Comparison of ENCODE assay signal across 18 cellular contexts in the genomic region with DNA sequence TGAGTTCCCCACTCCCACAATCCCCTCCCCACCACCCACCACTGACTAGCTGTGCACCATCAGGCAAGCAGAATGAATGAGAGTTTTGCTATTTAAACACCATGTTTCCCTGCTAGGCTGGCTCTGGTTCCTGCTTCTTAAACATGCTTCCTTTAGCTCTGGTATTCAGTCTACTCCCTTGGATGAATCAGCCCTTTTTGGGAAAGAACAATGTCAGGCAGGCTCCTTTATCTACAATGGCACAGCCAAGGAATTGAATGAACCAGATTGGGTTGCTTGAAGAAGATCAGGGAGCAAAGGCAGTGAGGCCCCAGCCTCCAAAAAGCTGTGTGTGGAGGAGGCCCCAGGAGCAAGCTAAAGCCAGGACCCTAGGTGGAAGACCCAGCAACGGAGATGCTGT.
DNase-seq lines count a peak whose midpoint lies in the region; ATAC-seq and TF ChIP-seq lines count a peak whose summit lies in the region.
"Had no signal": no experiment of that assay in that cellular context is flagged by ENCODE, and none has a peak within 500 bp of the region (broad histone marks: within the 10 kb centered on the region; RNA-seq: fewer than 3 reads in every experiment).

No MANE protein-coding gene starts in this region.

- H3K36me3 Mint-ChIP-seq in neural progenitor cell: no peaks in the 10 kb centered on the region
- no peaks in the 10 kb centered on the region for H3K36me3 Mint-ChIP-seq in activated CD4-positive, alpha-beta memory T cell treated with anti-CD3 and anti-CD28 coated beads for 36 hours

- peak; percentile 42 for ATAC-seq in esophagus mucosa
- ATAC-seq in GM21515 (IDR thresholded peaks at IDR 0.05; ENCODE audit: unreplicated experiment): no peak
- no peak for ATAC-seq in stimulated activated naive CD8-positive, alpha-beta T cell treated with anti-CD3 and anti-CD28 coated beads, Interleukin-15, amount 100 ng/mL, for 72 hours
- no peak for ATAC-seq in psoas muscle
- ATAC-seq: SK-N-SH treated with all-trans-retinoic acid at 6 μM for 48 hours had no signal

- H4K20me1 ChIP-seq in neural progenitor cell (ENCODE audit: low read depth): no peaks in the 10 kb centered on the region
- H4K20me1 ChIP-seq: BLaER1 treated with 17β-estradiol and CSF1 and Interleukin-3, amounts not matched to agents 10 nM and 100 nM had no signal

- 80 to 85% (median 81%) methylated on average over 1 of the region's 1 CpG for WGBS in psoas muscle, 3 donors

- peaks cover 33% of the 10 kb centered on the region for H3K4me1 Mint-ChIP-seq in neural progenitor cell
- H3K4me1 Mint-ChIP-seq in activated CD4-positive, alpha-beta memory T cell treated with anti-CD3 and anti-CD28 coated beads for 36 hours (ENCODE audit: low read depth): no peaks in the 10 kb centered on the region
- no peaks in the 10 kb centered on the region for H3K4me1 Mint-ChIP-seq in stimulated activated naive CD8-positive, alpha-beta T cell treated with anti-CD3 and anti-CD28 coated beads, Interleukin-15, amount 100 ng/mL, for 72 hours

- H3K36me3 ChIP-seq in neural progenitor cell (no peaks in the 10 kb centered on the region), psoas muscle (ENCODE audit: insufficient read depth in 1 of 2, low read depth in 1 of 2) (no peaks in the 10 kb centered on the region)
- H3K36me3 ChIP-seq: BLaER1 treated with 17β-estradiol and CSF1 and Interleukin-3, amounts not matched to agents 10 nM and 100 nM; HAP-1 had no signal

- H3K27ac Mint-ChIP-seq in neural progenitor cell: no peak overlapping the region
- H3K27ac Mint-ChIP-seq in activated CD4-positive, alpha-beta memory T cell treated with anti-CD3 and anti-CD28 coated beads for 36 hours: no peak overlapping the region
- no peak overlapping the region for H3K27ac Mint-ChIP-seq in stimulated activated naive CD8-positive, alpha-beta T cell treated with anti-CD3 and anti-CD28 coated beads, Interleukin-15, amount 100 ng/mL, for 72 hours

- peaks cover 4% of the 10 kb centered on the region for H3K9me3 Mint-ChIP-seq in neural progenitor cell
- no peaks in the 10 kb centered on the region for H3K9me3 Mint-ChIP-seq in activated CD4-positive, alpha-beta memory T cell treated with anti-CD3 and anti-CD28 coated beads for 36 hours
- H3K9me3 Mint-ChIP-seq in stimulated activated naive CD8-positive, alpha-beta T cell treated with anti-CD3 and anti-CD28 coated beads, Interleukin-15, amount 100 ng/mL, for 72 hours: peaks cover 6 to 9% of the 10 kb centered on the region in 2 donors

- CTCF ChIA-PET in activated CD4-positive, alpha-beta memory T cell treated with anti-CD3 and anti-CD28 coated beads for 36 hours (lab: Charles Lee): no interaction called here

- H3K9ac ChIP-seq in neural progenitor cell: no peak overlapping the region
- H3K9ac ChIP-seq: BLaER1 treated with 17β-estradiol and CSF1 and Interleukin-3, amounts not matched to agents 10 nM and 100 nM had no signal

- H3K27me3 Mint-ChIP-seq in neural progenitor cell (ENCODE audit: insufficient read depth, low read depth): peaks cover 29% of the 10 kb centered on the region
- H3K27me3 Mint-ChIP-seq in activated CD4-positive, alpha-beta memory T cell treated with anti-CD3 and anti-CD28 coated beads for 36 hours: no peaks in the 10 kb centered on the region
- no peaks in the 10 kb centered on the region for H3K27me3 Mint-ChIP-seq in stimulated activated naive CD8-positive, alpha-beta T cell treated with anti-CD3 and anti-CD28 coated beads, Interleukin-15, amount 100 ng/mL, for 72 hours

- no peak overlapping the region for H3K4me3 Mint-ChIP-seq in neural progenitor cell
- no peak overlapping the region for H3K4me3 Mint-ChIP-seq in activated CD4-positive, alpha-beta memory T cell treated with anti-CD3 and anti-CD28 coated beads for 36 hours
- no peak overlapping the region for H3K4me3 Mint-ChIP-seq in stimulated activated naive CD8-positive, alpha-beta T cell treated with anti-CD3 and anti-CD28 coated beads, Interleukin-15, amount 100 ng/mL, for 72 hours

- H3K27me3 ChIP-seq in neural progenitor cell (no peaks in the 10 kb centered on the region), psoas muscle (ENCODE audit: insufficient read depth in 3 of 3, low read length in 2 of 3) (no peaks in the 10 kb centered on the region)
- H3K27me3 ChIP-seq: BLaER1 treated with 17β-estradiol and CSF1 and Interleukin-3, amounts not matched to agents 10 nM and 100 nM had no signal

- POLR2A ChIA-PET in activated CD4-positive, alpha-beta memory T cell treated with anti-CD3 and anti-CD28 coated beads for 36 hours (lab: Charles Lee): no interaction called here

- no peak overlapping the region for H3K4me3 ChIP-seq in neural progenitor cell
- H3K4me3 ChIP-seq in psoas muscle: no peak overlapping the region
- H3K4me3 ChIP-seq: BLaER1 treated with 17β-estradiol and CSF1 and Interleukin-3, amounts not matched to agents 10 nM and 100 nM; HAP-1 had no signal

- peak overlapping the region; percentile 17 for H3K4me2 ChIP-seq in neural progenitor cell
- H3K4me2 ChIP-seq: BLaER1 treated with 17β-estradiol and CSF1 and Interleukin-3, amounts not matched to agents 10 nM and 100 nM had no signal

- H3K4me1 ChIP-seq in neural progenitor cell (peaks cover 37% of the 10 kb centered on the region), psoas muscle (no peaks in the 10 kb centered on the region)
- H3K4me1 ChIP-seq: BLaER1 treated with 17β-estradiol and CSF1 and Interleukin-3, amounts not matched to agents 10 nM and 100 nM; HAP-1 had no signal

- H3K27ac ChIP-seq in neural progenitor cell: no peak overlapping the region
- no peak overlapping the region for H3K27ac ChIP-seq in psoas muscle
- H3K27ac ChIP-seq: BLaER1 treated with 17β-estradiol and CSF1 and Interleukin-3, amounts not matched to agents 10 nM and 100 nM had no signal

- DNase-seq in AG20443 (ENCODE audit: low spot score): peak; percentile 32
- DNase-seq in M059J (ENCODE audit: low read depth): peak; percentile 48
- DNase-seq in neural progenitor cell (ENCODE audit: low spot score): peak; percentile 33
- no peak for DNase-seq in activated CD4-positive, alpha-beta memory T cell treated with anti-CD3 and anti-CD28 coated beads for 36 hours
- DNase-seq in stimulated activated naive CD8-positive, alpha-beta T cell treated with anti-CD3 and anti-CD28 coated beads, Interleukin-15, amount 100 ng/mL, for 72 hours: no peak
- DNase-seq in psoas muscle: no peak
- DNase-seq: DMS79; Kasumi-1; NCI-H1092 treated with DMSO at 0.1 percent for 48 hours; NCI-H146; NCI-H2081; NK-92 treated with Interleukin-12 subunit alpha and Interleukin-12 subunit beta, amount 100 ng/mL, for 24 hours; SHP77 treated with DMSO at 0.1 percent for 48 hours had no signal

- no peaks in the 10 kb centered on the region for H3K79me2 ChIP-seq in neural progenitor cell (ENCODE audit: low read depth)

- TF ChIP-seq CTCF in neural progenitor cell (IDR thresholded peaks at IDR 0.05): no peak
- no peak for TF ChIP-seq CTCF in psoas muscle (IDR thresholded peaks at IDR 0.05)

- H2AFZ ChIP-seq in neural progenitor cell (replicated peaks): no peak overlapping the region

- intact Hi-C loops in activated CD4-positive, alpha-beta memory T cell treated with anti-CD3 and anti-CD28 coated beads for 36 hours (cut with micrococcal nuclease): no loop called here
- intact Hi-C loops in psoas muscle (cut with DNase I): no loop called here

- H3F3A ChIP-seq in neural progenitor cell (ENCODE audit: low read depth): peaks cover 26% of the 10 kb centered on the region

- H3K9me3 ChIP-seq in neural progenitor cell (ENCODE audit: low read depth): no peaks in the 10 kb centered on the region
- no peaks in the 10 kb centered on the region for H3K9me3 ChIP-seq in psoas muscle
- H3K9me3 ChIP-seq: HAP-1 had no signal

Comparison
In these comparisons a context has a peak if more than half of its experiments do, and no peak if none do; other contexts are left out.
1. DNase-seq: peak in AG20443 (single experiment), M059J (single experiment) and neural progenitor cell (single experiment); none in activated CD4-positive, alpha-beta memory T cell treated with anti-CD3 and anti-CD28 coated beads for 36 hours (single experiment), stimulated activated naive CD8-positive, alpha-beta T cell treated with anti-CD3 and anti-CD28 coated beads, Interleukin-15, amount 100 ng/mL, for 72 hours (0 of 2) and psoas muscle (0 of 2).